Comparison of ENCODE assay signal across 23 cellular contexts in the genomic region with DNA sequence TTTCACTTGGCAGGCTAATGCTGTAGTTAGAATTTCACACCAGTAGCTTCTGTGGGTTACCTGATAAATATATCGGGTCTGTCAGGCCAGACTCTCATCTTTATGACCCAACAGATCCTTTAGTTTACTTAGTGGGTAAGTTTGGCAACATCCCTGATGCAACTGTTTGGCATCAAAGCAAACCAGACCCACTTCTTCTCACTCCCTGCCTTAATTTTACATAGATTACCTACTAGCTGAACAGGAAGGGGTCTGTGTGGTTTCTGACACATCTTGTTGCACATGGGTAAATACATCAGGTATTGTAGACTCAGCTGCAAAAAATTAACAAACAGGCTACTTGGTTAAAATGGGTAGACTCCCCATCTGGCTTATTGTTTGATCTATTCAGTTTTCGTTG. TPM values are rescaled to one million over a fixed set of nuclear protein-coding genes. Genes with fewer than 3 reads are reported as not detected.
DNase-seq lines count a peak whose midpoint lies in the region; ATAC-seq, FAIRE-seq and TF ChIP-seq lines count a peak whose summit lies in the region.
"Had no signal": no experiment of that assay in that cellular context is flagged by ENCODE, and none has a peak within 500 bp of the region (broad histone marks: within the 10 kb centered on the region; RNA-seq: fewer than 3 reads in every experiment).

No MANE protein-coding gene starts in this region.

- peak overlapping the region; percentile 73 for H3K27ac Mint-ChIP-seq in CD4-positive, alpha-beta T cell
- H3K27ac Mint-ChIP-seq in memory B cell, result peak overlapping the region; percentile 91
- H3K27ac Mint-ChIP-seq: activated CD4-positive, alpha-beta memory T cell treated with anti-CD3 and anti-CD28 coated beads for 36 hours; activated naive CD8-positive, alpha-beta T cell treated with anti-CD3 and anti-CD28 coated beads, Interleukin-2, amount 50 U/mL, for 24 hours; GM23338; type B pancreatic cell had no signal

- 0% methylated on average over 2 of the region's 2 CpGs for WGBS in GM12878 (ENCODE audit: insufficient coverage, insufficient replicate concordance, low lambda C conversion rate, missing lambda C conversion rate)

- 0 out of 2 replicates have a peak, but pooled peaks cover 3% of the 10 kb centered on the region for H4K20me1 ChIP-seq in GM12878 (ENCODE audit: control insufficient read depth, insufficient read depth)

- no peak for ATAC-seq in CD4-positive, alpha-beta T cell (ENCODE audit: poor library complexity)
- ATAC-seq in GM12878 (no peak), memory B cell (ENCODE audit: low read depth) (no peak)
- ATAC-seq: activated naive CD8-positive, alpha-beta T cell treated with anti-CD3 and anti-CD28 coated beads, Interleukin-2, amount 50 U/mL, for 24 hours; gastrocnemius medialis; GM23338 had no signal

- intact Hi-C loops in CD4-positive, alpha-beta T cell (cut with DNase I, micrococcal nuclease), result loop anchor here (2.0 to 10.0 kb wide), 4 partner anchors 54 to 328 kb away; a partner anchor contains a TSS
- intact Hi-C loops in GM12878 (cut with micrococcal nuclease; ENCODE audit: unreplicated experiment), result no loop called here

- H3K27me3 ChIP-seq in CD4-positive, alpha-beta T cell (ENCODE audit: control insufficient read depth, insufficient read depth, low read length), result no peaks in the 10 kb centered on the region
- no peaks in the 10 kb centered on the region; a peak in 2 of 4 replicates for H3K27me3 ChIP-seq in GM12878 (replicated peaks in 1 of 2; ENCODE audit: control insufficient read depth in 2 of 2, insufficient read depth in 2 of 2, low read length in 1 of 2)
- H3K27me3 ChIP-seq: esophagus squamous epithelium, gastrocnemius medialis, neutrophil had no signal

- H3K79me2 ChIP-seq in GM12878 (ENCODE audit: control insufficient read depth, insufficient read depth, low read length), result peaks cover 18% of the 10 kb centered on the region

- TF ChIP-seq CTCF in CD4-positive, alpha-beta T cell (IDR thresholded peaks at IDR 0.05), result no peak
- no peak for TF ChIP-seq CTCF in GM12878 (IDR thresholded peaks at IDR 0.05 in 2 of 3, conservative IDR thresholded peaks at IDR 0.05 in 1 of 3; ENCODE audit: control insufficient read depth in 2 of 3, extremely low read depth in 1 of 3, insufficient read depth in 1 of 3, low read depth in 3 of 3, low read length in 3 of 3)

- peaks cover 13% of the 10 kb centered on the region for H3K36me3 Mint-ChIP-seq in CD4-positive, alpha-beta T cell (ENCODE audit: low read depth)
- H3K36me3 Mint-ChIP-seq in memory B cell, result no peaks in the 10 kb centered on the region
- H3K36me3 Mint-ChIP-seq: type B pancreatic cell had no signal

- DNase-seq in CD4-positive, alpha-beta T cell, result no peak
- DNase-seq in Jurkat, Clone E6-1 (ENCODE audit: low read depth, low spot score), result peak; percentile 87
- DNase-seq in GM12878 (ENCODE audit: low read depth, low spot score) (no peak), memory B cell (ENCODE audit: low spot score in 2 of 2) (no peak), HEK293T (ENCODE audit: extremely low spot score) (no peak), AML-193 (lab: John Stamatoyannopoulos, UW) (no peak), NCI-H526 (lab: John Stamatoyannopoulos, UW) (no peak), NCI-H82 treated with DMSO at 0.1 percent for 48 hours (lab: John Stamatoyannopoulos, UW; ENCODE audit: unreplicated experiment) (no peak)
- DNase-seq: activated CD4-positive, alpha-beta memory T cell treated with anti-CD3 and anti-CD28 coated beads for 36 hours; activated effector memory CD4-positive, alpha-beta T cell treated with Interleukin-2 at 50 U/mL for 16 hours; activated naive CD8-positive, alpha-beta T cell treated with anti-CD3 and anti-CD28 coated beads, Interleukin-2, amount 50 U/mL, for 24 hours; esophagus squamous epithelium; gastrocnemius medialis; GF-D8; NCI-H1436 treated with DMSO at 0.1 percent for 48 hours; NCI-H446 treated with DMSO at 0.1 percent for 48 hours; SK-N-SH had no signal

- CTCF ChIA-PET in CD4-positive, alpha-beta T cell (lab: Charles Lee), result interaction anchor here (3.7 kb wide), 1 partner anchor 29 kb away, joined by 39 read pairs; a partner anchor contains a TSS
- CTCF ChIA-PET in GM12878 (lab: Yijun Ruan, JAX) (interaction anchor here (1.3 to 6.1 kb wide), 4 partner anchors 27 to 378 kb away, joined by 3 to 54 read pairs (median 6); a partner anchor contains a TSS), HEK293T (lab: Yijun Ruan, JAX) (no interaction called here)

- FAIRE-seq in GM12878 (lab: Jason Lieb, UNC), result no peak
- FAIRE-seq: islet of Langerhans had no signal

- no peaks in the 10 kb centered on the region for H3K9me3 Mint-ChIP-seq in CD4-positive, alpha-beta T cell
- no peaks in the 10 kb centered on the region for H3K9me3 Mint-ChIP-seq in memory B cell
- H3K9me3 Mint-ChIP-seq: activated CD4-positive, alpha-beta memory T cell treated with anti-CD3 and anti-CD28 coated beads for 36 hours; activated naive CD8-positive, alpha-beta T cell treated with anti-CD3 and anti-CD28 coated beads, Interleukin-2, amount 50 U/mL, for 24 hours; GM23338; type B pancreatic cell had no signal

- TF ChIP-seq POLR2A in GM12878 (IDR thresholded peaks at IDR 0.05; ENCODE audit: low read depth, low read length), result no peak

- BruUV-seq in GM12878 (replicated peaks; lab: Mats Ljungman, UMichigan), result no TSS peak

- no peak overlapping the region for H3K4me3 ChIP-seq in Jurkat, Clone E6-1 (ENCODE audit: low read length)
- H3K4me3 ChIP-seq in GM12878, result no peak overlapping the region
- H3K4me3 ChIP-seq: esophagus squamous epithelium, gastrocnemius medialis, GM23338, prostate gland had no signal

- peaks cover 11% of the 10 kb centered on the region for H3K4me1 ChIP-seq in GM12878 (ENCODE audit: control insufficient read depth, insufficient read depth, low read length)

- in situ Hi-C loops in GM12878 (cut with MboI), result loop anchor here (5.0 kb wide), 1 partner anchor 35 kb away; no protein-coding TSS in a partner anchor

- peaks cover 22% of the 10 kb centered on the region for H3K4me1 Mint-ChIP-seq in CD4-positive, alpha-beta T cell (ENCODE audit: low read depth)
- peaks cover 12% of the 10 kb centered on the region for H3K4me1 Mint-ChIP-seq in memory B cell

- H3K9me3 ChIP-seq in CD4-positive, alpha-beta T cell (ENCODE audit: control insufficient read depth, low read length), result no peaks in the 10 kb centered on the region
- H3K9me3 ChIP-seq in GM12878 (replicated peaks; ENCODE audit: control insufficient read depth, insufficient read depth, low read length), result no peaks in the 10 kb centered on the region
- H3K9me3 ChIP-seq: esophagus squamous epithelium, gastrocnemius medialis, neutrophil, prostate gland, SK-N-SH had no signal

- no peak overlapping the region for H3K4me3 Mint-ChIP-seq in CD4-positive, alpha-beta T cell
- H3K4me3 Mint-ChIP-seq in memory B cell, result no peak overlapping the region
- H3K4me3 Mint-ChIP-seq: activated CD4-positive, alpha-beta memory T cell treated with anti-CD3 and anti-CD28 coated beads for 36 hours; activated naive CD8-positive, alpha-beta T cell treated with anti-CD3 and anti-CD28 coated beads, Interleukin-2, amount 50 U/mL, for 24 hours; GM23338; type B pancreatic cell had no signal

- no peak overlapping the region for H3K9ac ChIP-seq in GM12878 (ENCODE audit: control insufficient read depth, insufficient read depth, low read length)
- H3K9ac ChIP-seq: SK-N-SH had no signal

- H3K27ac ChIP-seq in CD4-positive, alpha-beta T cell (ENCODE audit: low read depth, low read length), result no peak overlapping the region
- no peak overlapping the region for H3K27ac ChIP-seq in GM12878 (ENCODE audit: control insufficient read depth, insufficient read depth)
- H3K27ac ChIP-seq: esophagus squamous epithelium, gastrocnemius medialis, prostate gland, RWPE1 had no signal

- H3K36me3 ChIP-seq in GM12878 (ENCODE audit: control insufficient read depth in 2 of 2, insufficient read depth in 2 of 2, low read length in 1 of 2), result peaks cover 0 to 3% of the 10 kb centered on the region in 2 experiments; a peak in 1 of 4 replicates
- H3K36me3 ChIP-seq: esophagus squamous epithelium, gastrocnemius medialis, prostate gland had no signal

- RAD21 ChIA-PET in GM12878 (lab: Charles Lee; ENCODE audit: unreplicated experiment), result interaction anchor here (3.1 kb wide), 1 partner anchor 29 kb away, joined by 13 read pairs; a partner anchor contains a TSS

- H3K27me3 Mint-ChIP-seq in CD4-positive, alpha-beta T cell, result no peaks in the 10 kb centered on the region
- H3K27me3 Mint-ChIP-seq in memory B cell, result peaks cover 2% of the 10 kb centered on the region
- H3K27me3 Mint-ChIP-seq: activated naive CD8-positive, alpha-beta T cell treated with anti-CD3 and anti-CD28 coated beads, Interleukin-2, amount 50 U/mL, for 24 hours had no signal

- H3K4me2 ChIP-seq in GM12878 (ENCODE audit: control insufficient read depth, insufficient read depth), result no peak overlapping the region
- H3K4me2 ChIP-seq: GM23338, SK-N-SH had no signal

- no peak overlapping the region for H2AFZ ChIP-seq in GM12878 (ENCODE audit: control insufficient read depth, low read depth, low read length)
- H2AFZ ChIP-seq: GM23338 had no signal

- no peak for TF ChIP-seq EP300 in GM12878 (IDR thresholded peaks at IDR 0.05; ENCODE audit: borderline replicate concordance in 1 of 2, control insufficient read depth in 1 of 2, low read depth in 2 of 2, low read length in 2 of 2)

- SMC1A ChIA-PET in GM12878 (lab: Charles Lee; ENCODE audit: uncharacterized antibody, unreplicated experiment), result interaction anchor here (0.8 to 1.9 kb wide), 3 partner anchors 11 to 30 kb away, joined by 3 to 7 read pairs (median 3); no protein-coding TSS in a partner anchor

- POLR2A ChIA-PET in CD4-positive, alpha-beta T cell (lab: Charles Lee), result interaction anchor here (1.0 to 1.8 kb wide), 2 partner anchors 28 to 30 kb away, joined by 3 to 10 read pairs; a partner anchor contains a TSS
- POLR2A ChIA-PET in GM12878 (lab: Charles Lee), result no interaction called here
- POLR2A ChIA-PET in HEK293T (lab: Yijun Ruan, JAX), result interaction anchor here (2.5 kb wide), 1 partner anchor 28 kb away, joined by 12 read pairs; a partner anchor contains a TSS

- no peak for TF ChIP-seq RAD21 in GM12878 (IDR thresholded peaks at IDR 0.05; ENCODE audit: insufficient read depth, low read depth, low read length)

RNA-seq across cellular contexts. Expression of a gene that starts 3.2 kb away (rescaled TPM):
- 100 to 1,000 TPM; 373 to 378 TPM for total RNA-seq in CD4-positive, alpha-beta T cell
- 332 TPM for polyA plus RNA-seq in Jurkat, Clone E6-1 (2012; ENCODE audit: insufficient read depth, insufficient read length)
- 142 and 146 TPM in 2 replicates for total RNA-seq in GM12878 (2013; cell fraction: nucleolus; rRNA removed)
- total RNA-seq in GM12878 (2014; rRNA removed) (214 and 235 TPM in 2 replicates), GM12878 (2014; rRNA removed; fragmentation: Illumina TruSeq; extraction: Trizol) (82.0 and 98.3 TPM in 2 replicates), GM12878 (2021) (183 and 195 TPM in 2 replicates)
- polyA plus RNA-seq in GM12878 (2011; ENCODE audit: low read depth), result 101 TPM
- polyA plus RNA-seq in GM12878 (2011; rRNA removed) (107 and 224 TPM in 2 replicates), GM12878 (2014; fragmentation: Illumina TruSeq; extraction: Trizol) (4.2 and 28.9 TPM in 2 replicates), GM12878 (2014; fragmentation: Nextera tagmentation; extraction: Ambion mirVana) (10 to 100 TPM in 1 of 2 experiments, 1 to 10 TPM in 1; 6.3 to 39.2 TPM), GM12878 (2014; rRNA removed) (227 and 264 TPM in 2 replicates), GM12878 (2016; fragmentation: Nextera tagmentation; extraction: Ambion mirVana) (100 to 1,000 TPM; 349 to 357 TPM)
- 381 and 606 TPM in 2 replicates for polyA plus RNA-seq in GM12878 (2011; cell fraction: cytosol; rRNA removed)
- 634 and 756 TPM in 2 replicates for polyA plus RNA-seq in GM12878 (2011; cell fraction: nucleus; rRNA removed)
- 190 and 243 TPM in 2 replicates for polyA plus RNA-seq in GM12878 (2012)
- polyA minus RNA-seq in GM12878 (2011; rRNA and poly(A)+ RNA removed), result 103 and 217 TPM in 2 replicates
- polyA minus RNA-seq in GM12878 (2011; cell fraction: cytosol; rRNA and poly(A)+ RNA removed), result 59.5 and 69.8 TPM in 2 replicates
- polyA minus RNA-seq in GM12878 (2011; cell fraction: nucleus; rRNA and poly(A)+ RNA removed), result 116 and 141 TPM in 2 replicates

RNA-seq across cellular contexts. Expression of a gene that starts 12.8 kb away (rescaled TPM):
- total RNA-seq in CD4-positive, alpha-beta T cell, result 1 to 10 TPM; 2.1 to 2.4 TPM
- not detected for polyA plus RNA-seq in Jurkat, Clone E6-1 (2012; ENCODE audit: insufficient read depth, insufficient read length)
- 0.27 and 0.65 TPM in 2 replicates for total RNA-seq in GM12878 (2013; cell fraction: nucleolus; rRNA removed)
- 0.06 and 0.11 TPM in 2 replicates for total RNA-seq in GM12878 (2014; rRNA removed)
- 0.09 TPM in 2 replicates for total RNA-seq in GM12878 (2014; rRNA removed; fragmentation: Illumina TruSeq; extraction: Trizol)
- total RNA-seq in GM12878 (2021), result 0.44 TPM in 1 of 2 replicates, not detected in the other
- polyA plus RNA-seq in GM12878 (2011; ENCODE audit: low read depth), result not detected
- 0.03 and 0.04 TPM in 2 replicates for polyA plus RNA-seq in GM12878 (2011; rRNA removed)
- polyA plus RNA-seq in GM12878 (2011; cell fraction: cytosol; rRNA removed), result 0.06 and 0.07 TPM in 2 replicates
- polyA plus RNA-seq in GM12878 (2011; cell fraction: nucleus; rRNA removed), result 0.24 and 0.51 TPM in 2 replicates
- 0.15 and 0.22 TPM in 2 replicates for polyA plus RNA-seq in GM12878 (2012)
- 0.04 TPM in 1 of 2 replicates, not detected in the other for polyA plus RNA-seq in GM12878 (2014; fragmentation: Illumina TruSeq; extraction: Trizol)
- polyA plus RNA-seq in GM12878 (2014; fragmentation: Nextera tagmentation; extraction: Ambion mirVana), result not detected
- 0.26 and 0.32 TPM in 2 replicates for polyA plus RNA-seq in GM12878 (2014; rRNA removed)
- not detected for polyA plus RNA-seq in GM12878 (2016; fragmentation: Nextera tagmentation; extraction: Ambion mirVana)
- 0.21 TPM in 1 of 2 replicates, not detected in the other for polyA minus RNA-seq in GM12878 (2011; rRNA and poly(A)+ RNA removed)
- not detected in 2 replicates for polyA minus RNA-seq in GM12878 (2011; cell fraction: cytosol; rRNA and poly(A)+ RNA removed)
- polyA minus RNA-seq in GM12878 (2011; cell fraction: nucleus; rRNA and poly(A)+ RNA removed), result 0.24 and 0.96 TPM in 2 replicates

RNA-seq across cellular contexts. Expression of a gene that starts 27.8 kb away (rescaled TPM):
- 100 to 1,000 TPM; 120 to 128 TPM for total RNA-seq in CD4-positive, alpha-beta T cell
- polyA plus RNA-seq in Jurkat, Clone E6-1 (2012; ENCODE audit: insufficient read depth, insufficient read length), result 129 TPM
- total RNA-seq in GM12878 (2013; cell fraction: nucleolus; rRNA removed), result 43.8 and 45.7 TPM in 2 replicates
- total RNA-seq in GM12878 (2014; rRNA removed), result 81.9 and 93.4 TPM in 2 replicates
- 25.5 and 35.1 TPM in 2 replicates for total RNA-seq in GM12878 (2014; rRNA removed; fragmentation: Illumina TruSeq; extraction: Trizol)
- total RNA-seq in GM12878 (2021), result 47.6 and 54.9 TPM in 2 replicates
- 30.7 TPM for polyA plus RNA-seq in GM12878 (2011; ENCODE audit: low read depth)
- 17.0 and 39.3 TPM in 2 replicates for polyA plus RNA-seq in GM12878 (2011; rRNA removed)
- polyA plus RNA-seq in GM12878 (2011; cell fraction: cytosol; rRNA removed), result 66.7 and 115 TPM in 2 replicates
- 172 and 194 TPM in 2 replicates for polyA plus RNA-seq in GM12878 (2011; cell fraction: nucleus; rRNA removed)
- polyA plus RNA-seq in GM12878 (2012), result 45.5 and 64.1 TPM in 2 replicates
- polyA plus RNA-seq in GM12878 (2014; fragmentation: Illumina TruSeq; extraction: Trizol), result 8.8 and 42.1 TPM in 2 replicates
- polyA plus RNA-seq in GM12878 (2014; fragmentation: Nextera tagmentation; extraction: Ambion mirVana), result 10 to 100 TPM; 15.1 to 56.7 TPM
- polyA plus RNA-seq in GM12878 (2014; rRNA removed), result 91.0 and 96.3 TPM in 2 replicates
- 100 to 1,000 TPM; 129 to 143 TPM for polyA plus RNA-seq in GM12878 (2016; fragmentation: Nextera tagmentation; extraction: Ambion mirVana)
- 24.7 and 44.2 TPM in 2 replicates for polyA minus RNA-seq in GM12878 (2011; rRNA and poly(A)+ RNA removed)
- polyA minus RNA-seq in GM12878 (2011; cell fraction: cytosol; rRNA and poly(A)+ RNA removed), result 16.6 and 20.5 TPM in 2 replicates
- 31.3 and 40.2 TPM in 2 replicates for polyA minus RNA-seq in GM12878 (2011; cell fraction: nucleus; rRNA and poly(A)+ RNA removed)

RNA-seq across cellular contexts. Expression of a gene that starts 28.7 kb away (rescaled TPM):
- total RNA-seq in CD4-positive, alpha-beta T cell, result 10 to 100 TPM; 19.7 to 19.9 TPM
- polyA plus RNA-seq in Jurkat, Clone E6-1 (2012; ENCODE audit: insufficient read depth, insufficient read length), result 4.0 TPM
- 3.6 and 5.1 TPM in 2 replicates for total RNA-seq in GM12878 (2013; cell fraction: nucleolus; rRNA removed)
- total RNA-seq in GM12878 (2014; rRNA removed) (6.0 and 6.9 TPM in 2 replicates), GM12878 (2014; rRNA removed; fragmentation: Illumina TruSeq; extraction: Trizol) (1.3 and 1.5 TPM in 2 replicates), GM12878 (2021) (6.9 and 8.5 TPM in 2 replicates)
- 2.1 TPM for polyA plus RNA-seq in GM12878 (2011; ENCODE audit: low read depth)
- polyA plus RNA-seq in GM12878 (2011; rRNA removed) (1.4 and 2.9 TPM in 2 replicates), GM12878 (2014; fragmentation: Illumina TruSeq; extraction: Trizol) (1.2 and 1.3 TPM in 2 replicates), GM12878 (2014; fragmentation: Nextera tagmentation; extraction: Ambion mirVana) (under 1 TPM; 0.51 to 0.60 TPM), GM12878 (2014; rRNA removed) (4.6 and 6.7 TPM in 2 replicates), GM12878 (2016; fragmentation: Nextera tagmentation; extraction: Ambion mirVana) (1 to 10 TPM; 6.0 to 8.6 TPM)
- polyA plus RNA-seq in GM12878 (2011; cell fraction: cytosol; rRNA removed), result 3.5 and 8.3 TPM in 2 replicates
- polyA plus RNA-seq in GM12878 (2011; cell fraction: nucleus; rRNA removed), result 5.4 and 7.1 TPM in 2 replicates
- 2.0 and 3.3 TPM in 2 replicates for polyA plus RNA-seq in GM12878 (2012)
- polyA minus RNA-seq in GM12878 (2011; rRNA and poly(A)+ RNA removed), result 2.0 and 5.2 TPM in 2 replicates
- 0.83 and 2.3 TPM in 2 replicates for polyA minus RNA-seq in GM12878 (2011; cell fraction: cytosol; rRNA and poly(A)+ RNA removed)
- polyA minus RNA-seq in GM12878 (2011; cell fraction: nucleus; rRNA and poly(A)+ RNA removed), result 1.8 and 3.3 TPM in 2 replicates

RNA-seq across cellular contexts. Expression of a gene that starts 33.8 kb away (rescaled TPM):
- total RNA-seq in CD4-positive, alpha-beta T cell, result 10 to 100 TPM; 36.6 to 40.3 TPM
- polyA plus RNA-seq in Jurkat, Clone E6-1 (2012; ENCODE audit: insufficient read depth, insufficient read length), result 43.3 TPM
- 5.5 and 6.0 TPM in 2 replicates for total RNA-seq in GM12878 (2013; cell fraction: nucleolus; rRNA removed)
- 14.0 and 14.6 TPM in 2 replicates for total RNA-seq in GM12878 (2014; rRNA removed)
- 5.9 and 6.7 TPM in 2 replicates for total RNA-seq in GM12878 (2014; rRNA removed; fragmentation: Illumina TruSeq; extraction: Trizol)
- total RNA-seq in GM12878 (2021), result 20.8 and 21.5 TPM in 2 replicates
- polyA plus RNA-seq in GM12878 (2011; ENCODE audit: low read depth), result 5.1 TPM
- 3.1 and 6.6 TPM in 2 replicates for polyA plus RNA-seq in GM12878 (2011; rRNA removed)
- 10.1 and 14.3 TPM in 2 replicates for polyA plus RNA-seq in GM12878 (2011; cell fraction: cytosol; rRNA removed)
- 23.8 and 28.1 TPM in 2 replicates for polyA plus RNA-seq in GM12878 (2011; cell fraction: nucleus; rRNA removed)
- 13.2 and 16.0 TPM in 2 replicates for polyA plus RNA-seq in GM12878 (2012)
- 1.6 and 5.5 TPM in 2 replicates for polyA plus RNA-seq in GM12878 (2014; fragmentation: Illumina TruSeq; extraction: Trizol)
- 1 to 10 TPM; 2.5 to 4.8 TPM for polyA plus RNA-seq in GM12878 (2014; fragmentation: Nextera tagmentation; extraction: Ambion mirVana)
- polyA plus RNA-seq in GM12878 (2014; rRNA removed), result 18.8 and 19.5 TPM in 2 replicates
- 10 to 100 TPM; 26.7 to 27.0 TPM for polyA plus RNA-seq in GM12878 (2016; fragmentation: Nextera tagmentation; extraction: Ambion mirVana)
- polyA minus RNA-seq in GM12878 (2011; rRNA and poly(A)+ RNA removed), result 1.2 and 2.7 TPM in 2 replicates
- polyA minus RNA-seq in GM12878 (2011; cell fraction: cytosol; rRNA and poly(A)+ RNA removed), result 1.8 and 2.7 TPM in 2 replicates
- polyA minus RNA-seq in GM12878 (2011; cell fraction: nucleus; rRNA and poly(A)+ RNA removed), result 3.5 and 4.8 TPM in 2 replicates
